22 cellular contexts compared by ENCODE assay signal in the genomic region with DNA sequence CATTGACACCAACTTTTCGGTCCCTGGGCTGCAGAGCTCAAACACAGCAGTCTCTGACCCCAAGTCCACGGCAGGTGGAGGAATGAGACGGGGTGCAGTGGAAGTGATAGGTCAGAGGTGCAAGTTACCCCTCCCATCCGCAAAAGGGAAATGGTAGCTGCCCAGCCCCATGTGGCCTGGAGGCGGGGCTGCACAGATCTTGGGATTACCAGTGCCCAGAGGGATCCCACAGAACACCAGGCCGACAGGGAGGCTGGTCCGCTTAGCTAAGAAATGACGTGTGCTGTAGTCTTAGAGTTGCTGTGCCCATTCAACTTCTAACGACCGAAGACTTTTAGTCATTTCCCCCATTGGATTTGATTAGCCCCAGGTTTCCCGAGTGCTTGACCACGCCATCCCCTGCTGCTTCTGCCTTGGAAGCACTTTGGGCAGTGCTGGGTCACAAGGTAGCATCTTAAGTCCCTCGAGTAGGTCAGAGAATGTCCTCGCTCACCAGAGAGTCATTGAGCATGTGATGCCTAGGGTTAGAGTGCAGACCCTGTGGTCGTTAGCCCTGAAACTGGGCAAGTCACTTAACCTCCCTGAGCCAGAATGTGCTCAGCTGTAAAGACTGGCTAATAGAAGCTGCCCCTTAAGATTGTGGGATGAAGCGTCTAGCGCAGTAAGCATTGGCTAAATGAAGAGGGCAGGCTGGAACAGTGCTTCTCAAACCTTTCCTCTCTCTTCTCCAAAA. TPM values are rescaled to one million over a fixed set of nuclear protein-coding genes. Genes with fewer than 3 reads are reported as not detected.
"Had no signal": no experiment of that assay in that cellular context is flagged by ENCODE, and none has a peak within 500 bp of the region (broad histone marks: within the 10 kb centered on the region; RNA-seq: fewer than 3 reads in every experiment).

No MANE protein-coding gene starts in this region.

- H3K36me3 ChIP-seq: neutrophil had no signal

- H3K9me3 ChIP-seq: left lung, neutrophil, suprapubic skin, vagina had no signal

- FAIRE-seq: colon, TTC549 had no signal

- H3K27ac ChIP-seq: foreskin keratinocyte, left lung, neutrophil, suprapubic skin, vagina had no signal

- H3K4me1 ChIP-seq: foreskin keratinocyte, left lung, suprapubic skin, vagina had no signal

- DNase-seq: activated CD4-positive, alpha-beta memory T cell treated with anti-CD3 and anti-CD28 coated beads, Interleukin-2, amount 10 ng/mL, durations not matched to agents 7 days and 5 days; activated CD4-positive, alpha-beta T cell treated with anti-CD3 and anti-CD28 coated beads for 4 hours; activated CD8-positive, alpha-beta memory T cell treated with anti-CD3 and anti-CD28 coated beads, Interleukin-2, amount 10 ng/mL, durations not matched to agents 7 days and 5 days; activated naive CD4-positive, alpha-beta T cell treated with anti-CD3 and anti-CD28 coated beads for 36 hours; activated T-cell treated with anti-CD3 and anti-CD28 coated beads, Interleukin-2, amount 50 U/mL, for 24 hours; caudate nucleus; foreskin keratinocyte; glutamatergic neuron; left lung; naive thymus-derived CD8-positive, alpha-beta T cell; stimulated activated CD4-positive, alpha-beta T cell treated with anti-CD3 and anti-CD28 coated beads, Interleukin-2, amount 100 ng/mL, for 24 hours; trophoblast cell had no signal

- H3K27me3 ChIP-seq: suprapubic skin, vagina had no signal

- ATAC-seq: activated CD8-positive, alpha-beta memory T cell treated with anti-CD3 and anti-CD28 coated beads, Interleukin-2, amount 10 ng/mL, durations not matched to agents 7 days and 5 days; left lung; naive thymus-derived CD8-positive, alpha-beta T cell had no signal

- H3K4me3 ChIP-seq: left lung, vagina had no signal

RNA-seq across cellular contexts. Expression of a gene that starts 4.3 kb away (rescaled TPM):
- total RNA-seq: epithelial cell of proximal tubule, foreskin keratinocyte, kidney epithelial cell had no signal

RNA-seq across cellular contexts. Expression of a gene that starts 15.8 kb away (rescaled TPM):
- total RNA-seq: activated CD8-positive, alpha-beta memory T cell treated with anti-CD3 and anti-CD28 coated beads, Interleukin-2, amount 10 ng/mL, durations not matched to agents 7 days and 5 days; activated naive CD4-positive, alpha-beta T cell treated with anti-CD3 and anti-CD28 coated beads for 36 hours; activated T-helper 2 cell treated with anti-CD3 and anti-CD28 coated beads, Interferon-gamma antibody, Interleukin-2, Interleukin-4, amounts not matched to agents 10 μg/mL and 5 μg/mL and 100 μg/mL, durations not matched to agents 14 hours and 24 hours and 36 hours; epithelial cell of proximal tubule; fibroblast of lung; foreskin keratinocyte; kidney epithelial cell; left lung; mononuclear cell; naive thymus-derived CD8-positive, alpha-beta T cell; vagina had no signal
- polyA plus RNA-seq: foreskin keratinocyte; naive thymus-derived CD8-positive, alpha-beta T cell had no signal
